19 cellular contexts compared by ENCODE assay signal in the genomic region with DNA sequence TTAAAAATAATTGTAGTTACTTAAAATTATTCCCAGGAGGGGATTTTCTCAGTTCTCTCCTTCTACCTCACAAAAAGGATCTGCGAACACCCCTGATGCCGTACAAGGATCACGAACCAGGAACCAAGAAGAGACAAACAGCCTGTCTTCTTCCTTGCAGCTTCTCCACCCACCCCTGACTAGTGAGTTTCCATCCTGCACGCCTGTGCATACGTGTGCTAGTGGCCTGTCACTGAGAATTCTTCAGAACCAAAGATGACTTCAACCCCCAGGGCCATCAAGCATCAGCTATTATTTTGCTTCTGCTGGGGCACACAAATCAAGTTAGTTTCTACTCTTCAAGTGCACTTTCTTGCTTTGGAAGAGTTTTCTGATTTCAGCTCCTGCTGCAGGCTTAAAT.
DNase-seq lines count a peak whose midpoint lies in the region; ATAC-seq and TF ChIP-seq lines count a peak whose summit lies in the region.
"Had no signal": no experiment of that assay in that cellular context is flagged by ENCODE, and none has a peak within 500 bp of the region (broad histone marks: within the 10 kb centered on the region; RNA-seq: fewer than 3 reads in every experiment).

No MANE protein-coding gene starts in this region.

- BruUV-seq in Panc1 (replicated peaks; lab: Mats Ljungman, UMichigan): no TSS peak

- peak overlapping the region; percentile 84 for H3K27ac ChIP-seq in Panc1 (ENCODE audit: low read length)
- peak overlapping the region; percentile 19 for H3K27ac ChIP-seq in effector memory CD4-positive, alpha-beta T cell (ENCODE audit: insufficient read depth, low read length, poor library complexity, severe bottlenecking)
- H3K27ac ChIP-seq: colonic mucosa, neutrophil had no signal

- intact Hi-C loops in Panc1 (cut with micrococcal nuclease; ENCODE audit: unreplicated experiment): no loop called here

- no peak overlapping the region for H3K4me3 ChIP-seq in Panc1 (ENCODE audit: low read depth in 2 of 2, low read length in 2 of 2)
- no peak overlapping the region for H3K4me3 ChIP-seq in effector memory CD4-positive, alpha-beta T cell (ENCODE audit: insufficient read depth, low read depth, low read length, poor library complexity, severe bottlenecking)
- H3K4me3 ChIP-seq: colonic mucosa, tibial nerve had no signal

- H3K4me3 Mint-ChIP-seq in stimulated activated naive CD8-positive, alpha-beta T cell treated with anti-CD3 and anti-CD28 coated beads, Interleukin-15, amount 100 ng/mL, for 72 hours: no peak overlapping the region
- H3K4me3 Mint-ChIP-seq: brain had no signal

- no peaks in the 10 kb centered on the region for H3K9me3 Mint-ChIP-seq in stimulated activated naive CD8-positive, alpha-beta T cell treated with anti-CD3 and anti-CD28 coated beads, Interleukin-15, amount 100 ng/mL, for 72 hours
- H3K9me3 Mint-ChIP-seq: brain had no signal

- POLR2A ChIA-PET in Panc1 (lab: Charles Lee): no interaction called here

- peak; percentile 37 for ATAC-seq in stimulated activated naive CD8-positive, alpha-beta T cell treated with anti-CD3 and anti-CD28 coated beads, Interleukin-15, Interleukin-2, amounts not matched to agents 100 U/mL and 50 U/mL, for 24 hours
- ATAC-seq in stimulated activated naive CD8-positive, alpha-beta T cell treated with anti-CD3 and anti-CD28 coated beads, Interleukin-15, amount 100 ng/mL, for 72 hours: no peak
- no peak for ATAC-seq in Panc1
- ATAC-seq: PC-3 had no signal

- no peaks in the 10 kb centered on the region for H3K27me3 ChIP-seq in Panc1 (ENCODE audit: control insufficient read depth, insufficient read depth, low read length)
- no peaks in the 10 kb centered on the region for H3K27me3 ChIP-seq in effector memory CD4-positive, alpha-beta T cell (replicated peaks; ENCODE audit: control insufficient read depth, insufficient read depth, low read length, poor library complexity, severe bottlenecking)
- H3K27me3 ChIP-seq: colonic mucosa, neutrophil, tibial nerve had no signal

- no peak for DNase-seq in stimulated activated naive CD8-positive, alpha-beta T cell treated with anti-CD3 and anti-CD28 coated beads, Interleukin-15, Interleukin-2, amounts not matched to agents 100 U/mL and 50 U/mL, for 24 hours
- no peak for DNase-seq in stimulated activated naive CD8-positive, alpha-beta T cell treated with anti-CD3 and anti-CD28 coated beads, Interleukin-15, amount 100 ng/mL, for 72 hours
- no peak for DNase-seq in Panc1 (ENCODE audit: low read depth, low spot score)
- DNase-seq in effector memory CD4-positive, alpha-beta T cell: no peak
- no peak for DNase-seq in OCI-M1 (lab: John Stamatoyannopoulos, UW)
- DNase-seq in epidermal melanocyte (ENCODE audit: insufficient read length, low spot score): no peak
- DNase-seq in ACHN: no peak
- no peak for DNase-seq in AG20443 (ENCODE audit: low spot score)
- DNase-seq: activated CD4-positive, CD25-positive, alpha-beta regulatory T cell treated with anti-CD3 and anti-CD28 coated beads, Interleukin-2, amount 50 U/mL, for 72 hours; activated naive CD4-positive, alpha-beta T cell treated with anti-CD3 and anti-CD28 coated beads, Interleukin-2, amount 50 U/mL, for 16 hours; colonic mucosa; COR-L47; foreskin melanocyte; left cardiac atrium; NCI-H1105; PC-3 had no signal

- CTCF ChIA-PET in Panc1 (lab: Charles Lee): no interaction called here

- peaks cover 56% of the 10 kb centered on the region for H3K4me1 ChIP-seq in Panc1 (ENCODE audit: control insufficient read depth, insufficient read depth, low read length)
- H3K4me1 ChIP-seq in effector memory CD4-positive, alpha-beta T cell (ENCODE audit: control insufficient read depth, insufficient read depth, low read length, poor library complexity, severe bottlenecking): peaks cover 19% of the 10 kb centered on the region
- H3K4me1 ChIP-seq: colonic mucosa had no signal

- H3K9me3 ChIP-seq in Panc1 (ENCODE audit: control insufficient read depth, insufficient read depth, low read depth, low read length): no peaks in the 10 kb centered on the region
- H3K9me3 ChIP-seq in effector memory CD4-positive, alpha-beta T cell (ENCODE audit: control insufficient read depth, low read length): no peaks in the 10 kb centered on the region
- H3K9me3 ChIP-seq: colonic mucosa, neutrophil, tibial nerve had no signal

- peaks cover 43% of the 10 kb centered on the region for H3K4me1 Mint-ChIP-seq in stimulated activated naive CD8-positive, alpha-beta T cell treated with anti-CD3 and anti-CD28 coated beads, Interleukin-15, amount 100 ng/mL, for 72 hours

- H3K36me3 ChIP-seq in Panc1 (ENCODE audit: control insufficient read depth, insufficient read depth, low read length): no peaks in the 10 kb centered on the region
- H3K36me3 ChIP-seq in effector memory CD4-positive, alpha-beta T cell (ENCODE audit: control insufficient read depth, insufficient read depth, low read length): no peaks in the 10 kb centered on the region
- H3K36me3 ChIP-seq: colonic mucosa, neutrophil, tibial nerve had no signal

- no peak for TF ChIP-seq CTCF in Panc1 (IDR thresholded peaks at IDR 0.05)

- in situ Hi-C loops in Panc1 (cut with HindIII; ENCODE audit: low pct_unique_long_range_greater_than_20kb, low sequenced_read_pairs) (no loop called here), ACHN (cut with HindIII; ENCODE audit: low pct_ligation_motif_present, low pct_unique_long_range_greater_than_20kb, low sequenced_read_pairs) (no loop called here)

- no peaks in the 10 kb centered on the region for H3K27me3 Mint-ChIP-seq in stimulated activated naive CD8-positive, alpha-beta T cell treated with anti-CD3 and anti-CD28 coated beads, Interleukin-15, amount 100 ng/mL, for 72 hours

- no peak overlapping the region for H3K27ac Mint-ChIP-seq in stimulated activated naive CD8-positive, alpha-beta T cell treated with anti-CD3 and anti-CD28 coated beads, Interleukin-15, amount 100 ng/mL, for 72 hours
- H3K27ac Mint-ChIP-seq: brain had no signal
